ENCODE assay signal across 13 cellular contexts in genomic region chr19:3096902-3097326, GRCh38. TPM values are rescaled to one million over a fixed set of nuclear protein-coding genes. Genes with fewer than 3 reads are reported as not detected.
DNase-seq lines count a peak whose midpoint lies in the region; ATAC-seq and TF ChIP-seq lines count a peak whose summit lies in the region.
"Had no signal": no experiment of that assay in that cellular context is flagged by ENCODE, and none has a peak within 500 bp of the region (broad histone marks: within the 10 kb centered on the region; RNA-seq: fewer than 3 reads in every experiment).

No MANE protein-coding gene starts in this region.

- peak overlapping the region; percentile 77 for H3K4ac ChIP-seq in trophoblast cell (ENCODE audit: low read depth, low read length)

- H3K27ac ChIP-seq in left ventricle myocardium inferior (replicated peaks) (peak overlapping the region; percentile 99), gastroesophageal sphincter (peak overlapping the region in 3 of 4 donors; percentile 84 to 87 (median 84)), trophoblast cell (ENCODE audit: low read depth, low read length) (no peak overlapping the region)
- H3K27ac ChIP-seq: SJCRH30 had no signal

- H3K9me3 ChIP-seq in left ventricle myocardium inferior (replicated peaks) (no peaks in the 10 kb centered on the region), gastroesophageal sphincter (no peaks in the 10 kb centered on the region), trophoblast cell (ENCODE audit: insufficient read depth, low read depth, low read length) (peaks cover 3% of the 10 kb centered on the region)
- H3K9me3 ChIP-seq: SJCRH30 had no signal

- H3K4me2 ChIP-seq in trophoblast cell (ENCODE audit: low read length): no peak overlapping the region

- no peak overlapping the region for H2BK12ac ChIP-seq in trophoblast cell (ENCODE audit: low read length)

- WGBS in gastroesophageal sphincter (ENCODE audit: low coverage in 1 of 2), 2 donors: 40% methylated on average over 1 of the region's 11 CpGs; no CpG with 5 or more reads in 1 of the 2 donors
- WGBS in trophoblast cell (ENCODE audit: extremely low coverage, insufficient coverage, insufficient read length): no CpG with 5 or more reads among the region's 11 CpGs

- TF ChIP-seq CTCF in left ventricle myocardium inferior (IDR thresholded peaks at IDR 0.05; ENCODE audit: borderline replicate concordance): no peak
- no peak for TF ChIP-seq CTCF in gastroesophageal sphincter (IDR thresholded peaks at IDR 0.05)

- H3K79me1 ChIP-seq in trophoblast cell (ENCODE audit: low read length): peaks cover 7% of the 10 kb centered on the region

- no peak for TF ChIP-seq EP300 in gastroesophageal sphincter (IDR thresholded peaks at IDR 0.05)

- no peak overlapping the region for H4K8ac ChIP-seq in trophoblast cell (ENCODE audit: low read depth, low read length)

- H3K27me3 ChIP-seq in left ventricle myocardium inferior (ENCODE audit: low read depth) (no peaks in the 10 kb centered on the region), gastroesophageal sphincter (no peaks in the 10 kb centered on the region), trophoblast cell (ENCODE audit: insufficient read depth, low read length) (no peaks in the 10 kb centered on the region)

- H3K23ac ChIP-seq in trophoblast cell (ENCODE audit: low read length): no peak overlapping the region

- H2AFZ ChIP-seq in trophoblast cell (ENCODE audit: insufficient read depth, low read length, poor library complexity): no peak overlapping the region

- H2AK5ac ChIP-seq in trophoblast cell (ENCODE audit: low read length): no peak overlapping the region

- peaks cover 79% of the 10 kb centered on the region for H3K4me1 ChIP-seq in left ventricle myocardium inferior
- peaks cover 5 to 78% (median 52%) of the 10 kb centered on the region in 3 donors for H3K4me1 ChIP-seq in gastroesophageal sphincter
- peaks cover 9 to 15% of the 10 kb centered on the region in 2 experiments for H3K4me1 ChIP-seq in trophoblast cell (ENCODE audit: control insufficient read depth in 1 of 2, insufficient read depth in 2 of 2, low read length in 2 of 2)

- no peak overlapping the region for H2BK5ac ChIP-seq in trophoblast cell (ENCODE audit: low read depth, low read length, poor library complexity)

- H4K12ac ChIP-seq in trophoblast cell (ENCODE audit: low read depth, low read length): no peak overlapping the region

- no peaks in the 10 kb centered on the region for H3K36me3 ChIP-seq in left ventricle myocardium inferior
- no peaks in the 10 kb centered on the region for H3K36me3 ChIP-seq in gastroesophageal sphincter
- peaks cover 0 to 5% of the 10 kb centered on the region in 2 experiments for H3K36me3 ChIP-seq in trophoblast cell (ENCODE audit: control insufficient read depth in 1 of 2, insufficient read depth in 2 of 2, low read length in 2 of 2)
- H3K36me3 ChIP-seq: SJCRH30 had no signal

- no peak overlapping the region for H3K9ac ChIP-seq in trophoblast cell (ENCODE audit: low read length)

- no peak for ATAC-seq in left ventricle myocardium superior
- no peak for ATAC-seq in gastroesophageal sphincter
- no peak for ATAC-seq in GM19328 (IDR thresholded peaks at IDR 0.05; ENCODE audit: unreplicated experiment)

- H4K91ac ChIP-seq in trophoblast cell (ENCODE audit: low read depth, low read length): no peak overlapping the region

- H3K14ac ChIP-seq in trophoblast cell (ENCODE audit: low read length): no peak overlapping the region

- intact Hi-C loops in left ventricle myocardium inferior (cut with micrococcal nuclease): no loop called here
- intact Hi-C loops in left ventricle myocardium superior (cut with micrococcal nuclease): no loop called here

- TF ChIP-seq POLR2A in gastroesophageal sphincter (IDR thresholded peaks at IDR 0.05): no peak

- no peak overlapping the region for H3K18ac ChIP-seq in trophoblast cell (ENCODE audit: low read length)

- H3K4me3 ChIP-seq in left ventricle myocardium inferior (peak overlapping the region; percentile 100), gastroesophageal sphincter (peak overlapping the region in 1 of 2 donors; percentile 99), trophoblast cell (ENCODE audit: low read depth, low read length) (no peak overlapping the region)
- H3K4me3 ChIP-seq: SJCRH30 had no signal

- DNase-seq in left ventricle myocardium inferior (no peak), left ventricle myocardium superior (no peak), trophoblast cell (no peak), COLO668 (lab: John Stamatoyannopoulos, UW; ENCODE audit: unreplicated experiment) (no peak), kidney tubule cell (ENCODE audit: low spot score) (no peak)
- DNase-seq in stimulated activated naive CD4-positive, alpha-beta T cell treated with Interleukin-2 at 50 U/mL for 16 hours (lab: John Stamatoyannopoulos, UW): no peak
- DNase-seq: activated B cell treated with CpG ODN at 0.5 μM for 24 hours; activated T-cell treated with anti-CD3 and anti-CD28 coated beads, Interleukin-2, amount 50 U/mL, for 1 hour; NCI-H1105 treated with DMSO at 0.1 percent for 48 hours; NCI-H526; SJCRH30 had no signal

- no peak overlapping the region for H2BK120ac ChIP-seq in trophoblast cell (ENCODE audit: insufficient read depth, low read length, poor library complexity)

- peaks cover 39% of the 10 kb centered on the region for H3K79me2 ChIP-seq in trophoblast cell (ENCODE audit: control insufficient read depth, insufficient read depth, low read length, poor library complexity)

RNA-seq across cellular contexts. Expression of gene GNA11, which starts 2.8 kb away (rescaled TPM):
- total RNA-seq in left ventricle myocardium inferior (58.1 TPM), left ventricle myocardium superior (74.6 TPM), gastroesophageal sphincter (100 to 1,000 TPM in 1 of 4 donors, 10 to 100 TPM in 3; 68.4 to 154 (median 83.4) TPM)
- 41.4 and 43.4 TPM in 2 replicates for polyA plus RNA-seq in trophoblast cell (2013)

RNA-seq across cellular contexts. Expression of gene TLE5, which starts 34.6 kb away (rescaled TPM):
- total RNA-seq in left ventricle myocardium inferior (799 TPM), left ventricle myocardium superior (846 TPM), gastroesophageal sphincter (100 to 1,000 TPM; 502 to 905 (median 558) TPM)
- 183 and 188 TPM in 2 replicates for polyA plus RNA-seq in trophoblast cell (2013)

RNA-seq across cellular contexts. Expression of gene GNA15, which starts 38.9 kb away (rescaled TPM):
- total RNA-seq in left ventricle myocardium inferior: 1.2 TPM
- 2.1 TPM for total RNA-seq in left ventricle myocardium superior
- 1 to 10 TPM; 1.2 to 9.3 (median 5.7) TPM for total RNA-seq in gastroesophageal sphincter
- polyA plus RNA-seq in trophoblast cell (2013): 0.03 TPM in 1 of 2 replicates, not detected in the other
